ENCODE assay signal across 1 cellular context in genomic region chr10:21724695-21725371, GRCh38.
TF ChIP-seq lines count a peak whose summit lies in the region.

No MANE protein-coding gene starts in this region.

TF ChIP-seq in HEK293, 187 proteins besides CTCF, POLR2A, EP300 and RAD21 (continued from another document and continues in another):
- TF ChIP-seq ZBTB11 (tag by site-specific recombination; conservative IDR thresholded peaks at IDR 0.05; ENCODE audit: low read depth) (no peak), ZNF132 (tag by site-specific recombination; IDR thresholded peaks at IDR 0.05; ENCODE audit: borderline replicate concordance) (peak; percentile 94), ZNF621 (tag by site-specific recombination; IDR thresholded peaks at IDR 0.05) (no peak), ZBTB8A (tag by site-specific recombination; IDR thresholded peaks at IDR 0.05) (peak; percentile 66), YY1 (tag by site-specific recombination; IDR thresholded peaks at IDR 0.05) (no peak), KLF17 (tag by site-specific recombination; IDR thresholded peaks at IDR 0.05) (peak; percentile 41; the same call in 1 of the 2 replicates), ZNF488 (tag by site-specific recombination; IDR thresholded peaks at IDR 0.05) (no peak), KLF7 (tag by site-specific recombination; IDR thresholded peaks at IDR 0.05; ENCODE audit: borderline replicate concordance) (no peak), ZNF473 (tag by site-specific recombination; IDR thresholded peaks at IDR 0.05) (no peak; the same call in 1 of the 2 replicates), REPIN1 (tag by site-specific recombination; IDR thresholded peaks at IDR 0.05; ENCODE audit: low read depth) (no peak), ZNF624 (tag by site-specific recombination; IDR thresholded peaks at IDR 0.05) (peak; percentile 86), ZNF530 (tag by site-specific recombination; IDR thresholded peaks at IDR 0.05; ENCODE audit: low read depth) (no peak), ZNF146 (tag by site-specific recombination; IDR thresholded peaks at IDR 0.05) (no peak), ZSCAN16 (tag by site-specific recombination; IDR thresholded peaks at IDR 0.05) (no peak), ZSCAN18 (tag by site-specific recombination; IDR thresholded peaks at IDR 0.05) (no peak), ZNF639 (tag by site-specific recombination; IDR thresholded peaks at IDR 0.05) (peak; percentile 85), ZNF362 (tag by site-specific recombination; IDR thresholded peaks at IDR 0.05) (peak; percentile 12; the same call in 1 of the 2 replicates), ZNF335 (tag by site-specific recombination; conservative IDR thresholded peaks at IDR 0.05) (0 out of 2 replicates have a peak, but pooled peaks have one; percentile 17), ZNF248 (tag by site-specific recombination; IDR thresholded peaks at IDR 0.05) (no peak), GLI2 (tag by site-specific recombination; IDR thresholded peaks at IDR 0.05; ENCODE audit: borderline replicate concordance, low read depth) (peak; percentile 72; the same call in 1 of the 2 replicates), ZNF629 (tag by site-specific recombination; IDR thresholded peaks at IDR 0.05) (peak; percentile 89), ZNF558 (tag by site-specific recombination; IDR thresholded peaks at IDR 0.05) (peak; percentile 85), HOXC10 (CRISPR knock-in tag; IDR thresholded peaks at IDR 0.05) (no peak), ZNF175 (tag by site-specific recombination; IDR thresholded peaks at IDR 0.05) (no peak), ZNF416 (tag by site-specific recombination; IDR thresholded peaks at IDR 0.05) (no peak), ZNF157 (tag by site-specific recombination; IDR thresholded peaks at IDR 0.05) (no peak), ZNF596 (tag by site-specific recombination; IDR thresholded peaks at IDR 0.05) (peak; percentile 39), YY2 (tag by site-specific recombination; IDR thresholded peaks at IDR 0.05) (no peak), MZF1 (tag by site-specific recombination; IDR thresholded peaks at IDR 0.05; ENCODE audit: borderline replicate concordance) (peak; percentile 82; the same call in 1 of the 2 replicates), ZBTB44 (tag by site-specific recombination; IDR thresholded peaks at IDR 0.05) (peak; percentile 97), ZNF707 (tag by site-specific recombination; IDR thresholded peaks at IDR 0.05) (no peak), ZNF302 (tag by site-specific recombination; IDR thresholded peaks at IDR 0.05; ENCODE audit: low read depth) (no peak), ZNF654 (tag by site-specific recombination; IDR thresholded peaks at IDR 0.05; ENCODE audit: low read depth) (no peak), GLIS2 (tag by site-specific recombination; IDR thresholded peaks at IDR 0.05) (no peak), ZNF658 (tag by site-specific recombination; IDR thresholded peaks at IDR 0.05) (no peak), IKZF3 (tag by site-specific recombination; IDR thresholded peaks at IDR 0.05) (peak; percentile 85), ZNF114 (tag by site-specific recombination; IDR thresholded peaks at IDR 0.05) (no peak)
- TF ChIP-seq, protein P1, sequence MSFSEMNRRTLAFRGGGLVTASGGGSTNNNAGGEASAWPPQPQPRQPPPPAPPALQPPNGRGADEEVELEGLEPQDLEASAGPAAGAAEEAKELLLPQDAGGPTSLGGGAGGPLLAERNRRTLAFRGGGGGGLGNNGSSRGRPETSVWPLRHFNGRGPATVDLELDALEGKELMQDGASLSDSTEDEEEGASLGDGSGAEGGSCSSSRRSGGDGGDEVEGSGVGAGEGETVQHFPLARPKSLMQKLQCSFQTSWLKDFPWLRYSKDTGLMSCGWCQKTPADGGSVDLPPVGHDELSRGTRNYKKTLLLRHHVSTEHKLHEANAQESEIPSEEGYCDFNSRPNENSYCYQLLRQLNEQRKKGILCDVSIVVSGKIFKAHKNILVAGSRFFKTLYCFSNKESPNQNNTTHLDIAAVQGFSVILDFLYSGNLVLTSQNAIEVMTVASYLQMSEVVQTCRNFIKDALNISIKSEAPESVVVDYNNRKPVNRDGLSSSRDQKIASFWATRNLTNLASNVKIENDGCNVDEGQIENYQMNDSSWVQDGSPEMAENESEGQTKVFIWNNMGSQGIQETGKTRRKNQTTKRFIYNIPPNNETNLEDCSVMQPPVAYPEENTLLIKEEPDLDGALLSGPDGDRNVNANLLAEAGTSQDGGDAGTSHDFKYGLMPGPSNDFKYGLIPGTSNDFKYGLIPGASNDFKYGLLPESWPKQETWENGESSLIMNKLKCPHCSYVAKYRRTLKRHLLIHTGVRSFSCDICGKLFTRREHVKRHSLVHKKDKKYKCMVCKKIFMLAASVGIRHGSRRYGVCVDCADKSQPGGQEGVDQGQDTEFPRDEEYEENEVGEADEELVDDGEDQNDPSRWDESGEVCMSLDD (tag by site-specific recombination; IDR thresholded peaks at IDR 0.05) = no peak; the same call in 1 of the 2 replicates
- TF ChIP-seq, protein P2, sequence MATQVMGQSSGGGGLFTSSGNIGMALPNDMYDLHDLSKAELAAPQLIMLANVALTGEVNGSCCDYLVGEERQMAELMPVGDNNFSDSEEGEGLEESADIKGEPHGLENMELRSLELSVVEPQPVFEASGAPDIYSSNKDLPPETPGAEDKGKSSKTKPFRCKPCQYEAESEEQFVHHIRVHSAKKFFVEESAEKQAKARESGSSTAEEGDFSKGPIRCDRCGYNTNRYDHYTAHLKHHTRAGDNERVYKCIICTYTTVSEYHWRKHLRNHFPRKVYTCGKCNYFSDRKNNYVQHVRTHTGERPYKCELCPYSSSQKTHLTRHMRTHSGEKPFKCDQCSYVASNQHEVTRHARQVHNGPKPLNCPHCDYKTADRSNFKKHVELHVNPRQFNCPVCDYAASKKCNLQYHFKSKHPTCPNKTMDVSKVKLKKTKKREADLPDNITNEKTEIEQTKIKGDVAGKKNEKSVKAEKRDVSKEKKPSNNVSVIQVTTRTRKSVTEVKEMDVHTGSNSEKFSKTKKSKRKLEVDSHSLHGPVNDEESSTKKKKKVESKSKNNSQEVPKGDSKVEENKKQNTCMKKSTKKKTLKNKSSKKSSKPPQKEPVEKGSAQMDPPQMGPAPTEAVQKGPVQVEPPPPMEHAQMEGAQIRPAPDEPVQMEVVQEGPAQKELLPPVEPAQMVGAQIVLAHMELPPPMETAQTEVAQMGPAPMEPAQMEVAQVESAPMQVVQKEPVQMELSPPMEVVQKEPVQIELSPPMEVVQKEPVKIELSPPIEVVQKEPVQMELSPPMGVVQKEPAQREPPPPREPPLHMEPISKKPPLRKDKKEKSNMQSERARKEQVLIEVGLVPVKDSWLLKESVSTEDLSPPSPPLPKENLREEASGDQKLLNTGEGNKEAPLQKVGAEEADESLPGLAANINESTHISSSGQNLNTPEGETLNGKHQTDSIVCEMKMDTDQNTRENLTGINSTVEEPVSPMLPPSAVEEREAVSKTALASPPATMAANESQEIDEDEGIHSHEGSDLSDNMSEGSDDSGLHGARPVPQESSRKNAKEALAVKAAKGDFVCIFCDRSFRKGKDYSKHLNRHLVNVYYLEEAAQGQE (tag by site-specific recombination; IDR thresholded peaks at IDR 0.05) = peak; percentile 19; the same call in 1 of the 2 replicates
- TF ChIP-seq, protein P3, sequence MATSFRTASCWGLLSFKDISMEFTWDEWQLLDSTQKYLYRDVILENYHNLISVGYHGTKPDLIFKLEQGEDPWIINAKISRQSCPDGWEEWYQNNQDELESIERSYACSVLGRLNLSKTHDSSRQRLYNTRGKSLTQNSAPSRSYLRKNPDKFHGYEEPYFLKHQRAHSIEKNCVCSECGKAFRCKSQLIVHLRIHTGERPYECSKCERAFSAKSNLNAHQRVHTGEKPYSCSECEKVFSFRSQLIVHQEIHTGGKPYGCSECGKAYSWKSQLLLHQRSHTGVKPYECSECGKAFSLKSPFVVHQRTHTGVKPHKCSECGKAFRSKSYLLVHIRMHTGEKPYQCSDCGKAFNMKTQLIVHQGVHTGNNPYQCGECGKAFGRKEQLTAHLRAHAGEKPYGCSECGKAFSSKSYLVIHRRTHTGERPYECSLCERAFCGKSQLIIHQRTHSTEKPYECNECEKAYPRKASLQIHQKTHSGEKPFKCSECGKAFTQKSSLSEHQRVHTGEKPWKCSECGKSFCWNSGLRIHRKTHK (tag by site-specific recombination; IDR thresholded peaks at IDR 0.05) = no peak
- TF ChIP-seq, protein P4, sequence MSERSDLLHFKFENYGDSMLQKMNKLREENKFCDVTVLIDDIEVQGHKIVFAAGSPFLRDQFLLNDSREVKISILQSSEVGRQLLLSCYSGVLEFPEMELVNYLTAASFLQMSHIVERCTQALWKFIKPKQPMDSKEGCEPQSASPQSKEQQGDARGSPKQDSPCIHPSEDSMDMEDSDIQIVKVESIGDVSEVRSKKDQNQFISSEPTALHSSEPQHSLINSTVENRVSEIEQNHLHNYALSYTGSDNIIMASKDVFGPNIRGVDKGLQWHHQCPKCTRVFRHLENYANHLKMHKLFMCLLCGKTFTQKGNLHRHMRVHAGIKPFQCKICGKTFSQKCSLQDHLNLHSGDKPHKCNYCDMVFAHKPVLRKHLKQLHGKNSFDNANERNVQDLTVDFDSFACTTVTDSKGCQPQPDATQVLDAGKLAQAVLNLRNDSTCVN (tag by site-specific recombination; optimal IDR thresholded peaks at IDR 0.05) = no peak
